ENCODE assay signal across 8 cellular contexts in the genomic region with DNA sequence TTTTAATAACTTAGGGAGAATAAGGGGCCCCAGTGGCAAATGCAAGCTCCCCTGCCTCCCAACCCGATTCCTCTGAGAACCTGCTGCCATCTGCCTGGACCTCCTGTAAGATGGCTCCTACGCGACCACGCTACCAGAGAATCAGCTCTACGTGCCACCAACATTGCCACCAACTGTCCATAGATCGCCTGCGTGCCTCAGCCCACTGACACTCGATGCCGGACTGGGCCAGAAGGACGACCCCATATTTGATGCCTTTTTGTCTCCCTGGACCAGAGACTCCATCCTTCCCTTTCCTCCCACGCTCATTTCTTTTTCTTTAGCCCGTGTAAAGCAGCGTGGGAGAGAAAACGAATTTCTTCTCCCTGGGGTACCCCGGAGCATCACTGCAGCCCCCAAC. TPM values are rescaled to one million over a fixed set of nuclear protein-coding genes. Genes with fewer than 3 reads are reported as not detected.
DNase-seq lines count a peak whose midpoint lies in the region; ATAC-seq and TF ChIP-seq lines count a peak whose summit lies in the region.

No MANE protein-coding gene starts in this region.

- H3K4me1 Mint-ChIP-seq in activated CD4-positive, alpha-beta T cell treated with anti-CD3 and anti-CD28 coated beads, Interleukin-2, amount 10 ng/mL, durations not matched to agents 24 days and 14 days, result peaks cover 25% of the 10 kb centered on the region
- peaks cover 35% of the 10 kb centered on the region for H3K4me1 Mint-ChIP-seq in HFFc6 (ENCODE audit: low read depth)
- H3K4me1 Mint-ChIP-seq in activated T-cell treated with anti-CD3 and anti-CD28 coated beads, Interleukin-2, amount 50 U/mL, for 72 hours (ENCODE audit: low read depth), result peaks cover 30% of the 10 kb centered on the region

- peak overlapping the region; percentile 61 for H3K27ac Mint-ChIP-seq in activated CD4-positive, alpha-beta T cell treated with anti-CD3 and anti-CD28 coated beads, Interleukin-2, amount 10 ng/mL, durations not matched to agents 24 days and 14 days
- H3K27ac Mint-ChIP-seq in HFFc6, result peak overlapping the region; percentile 97
- peak overlapping the region; percentile 12 for H3K27ac Mint-ChIP-seq in activated T-cell treated with anti-CD3 and anti-CD28 coated beads, Interleukin-2, amount 50 U/mL, for 72 hours

- H3K9me3 Mint-ChIP-seq in activated CD4-positive, alpha-beta T cell treated with anti-CD3 and anti-CD28 coated beads, Interleukin-2, amount 10 ng/mL, durations not matched to agents 24 days and 14 days, result no peaks in the 10 kb centered on the region
- H3K9me3 Mint-ChIP-seq in HFFc6, result no peaks in the 10 kb centered on the region
- H3K9me3 Mint-ChIP-seq in activated T-cell treated with anti-CD3 and anti-CD28 coated beads, Interleukin-2, amount 50 U/mL, for 72 hours, result no peaks in the 10 kb centered on the region

- H3K36me3 Mint-ChIP-seq in activated CD4-positive, alpha-beta T cell treated with anti-CD3 and anti-CD28 coated beads, Interleukin-2, amount 10 ng/mL, durations not matched to agents 24 days and 14 days (ENCODE audit: low read depth), result peaks cover 18% of the 10 kb centered on the region
- H3K36me3 Mint-ChIP-seq in HFFc6 (ENCODE audit: low read depth), result peaks cover 18% of the 10 kb centered on the region
- peaks cover 0 to 2% of the 10 kb centered on the region in 2 donors for H3K36me3 Mint-ChIP-seq in activated T-cell treated with anti-CD3 and anti-CD28 coated beads, Interleukin-2, amount 50 U/mL, for 72 hours (ENCODE audit: insufficient read depth in 2 of 2)

- H3K27me3 Mint-ChIP-seq in activated CD4-positive, alpha-beta T cell treated with anti-CD3 and anti-CD28 coated beads, Interleukin-2, amount 10 ng/mL, durations not matched to agents 24 days and 14 days, result peaks cover 20% of the 10 kb centered on the region
- peaks cover 1% of the 10 kb centered on the region; the same call in 1 of the 2 replicates for H3K27me3 Mint-ChIP-seq in HFFc6 (ENCODE audit: insufficient read depth)
- H3K27me3 Mint-ChIP-seq in activated T-cell treated with anti-CD3 and anti-CD28 coated beads, Interleukin-2, amount 50 U/mL, for 72 hours (ENCODE audit: low read depth), result peaks cover 10% of the 10 kb centered on the region

- no peak for DNase-seq in activated CD4-positive, alpha-beta T cell treated with anti-CD3 and anti-CD28 coated beads, Interleukin-2, amount 10 ng/mL, durations not matched to agents 24 days and 14 days
- DNase-seq in activated CD4-positive, alpha-beta T cell treated with anti-CD3 and anti-CD28 coated beads, Interleukin-2, amount 50 U/mL, for 1 hour, result no peak
- no peak for DNase-seq in HFFc6
- DNase-seq in NCI-H1092 treated with DMSO at 0.1 percent for 48 hours (lab: John Stamatoyannopoulos, UW), result peak; percentile 70
- DNase-seq in activated T-cell treated with anti-CD3 and anti-CD28 coated beads, Interleukin-2, amount 50 U/mL, for 72 hours, result peak; percentile 3 to 11
- peak; percentile 22 for DNase-seq in germinal center (ENCODE audit: low spot score)
- DNase-seq in posterior cingulate gyrus, result peak; percentile 32 to 89 (median 54)
- no peak for DNase-seq in 8988T

- H3K4me3 Mint-ChIP-seq in activated CD4-positive, alpha-beta T cell treated with anti-CD3 and anti-CD28 coated beads, Interleukin-2, amount 10 ng/mL, durations not matched to agents 24 days and 14 days, result peak overlapping the region; percentile 73
- H3K4me3 Mint-ChIP-seq in HFFc6, result peak overlapping the region; percentile 95
- H3K4me3 Mint-ChIP-seq in activated T-cell treated with anti-CD3 and anti-CD28 coated beads, Interleukin-2, amount 50 U/mL, for 72 hours, result peak overlapping the region; percentile 70 to 81

- intact Hi-C loops in activated CD4-positive, alpha-beta T cell treated with anti-CD3 and anti-CD28 coated beads, Interleukin-2, amount 10 ng/mL, durations not matched to agents 24 days and 14 days (cut with micrococcal nuclease), result loop anchor here (2.0 to 5.0 kb wide), 2 partner anchors 15 to 47 kb away; no protein-coding TSS in a partner anchor
- intact Hi-C loops in posterior cingulate gyrus (cut with DNase I), result loop anchor here (2.0 kb wide), 1 partner anchor 69 kb away; a partner anchor contains a TSS

- no peak for TF ChIP-seq CTCF in HFFc6 (IDR thresholded peaks at IDR 0.05)

- ATAC-seq in activated T-cell treated with anti-CD3 and anti-CD28 coated beads, Interleukin-2, amount 50 U/mL, for 72 hours (replicated peaks in 1 of 2), result no peak

RNA-seq across cellular contexts. Expression of a gene that starts 0.6 kb away (rescaled TPM):
- total RNA-seq in activated CD4-positive, alpha-beta T cell treated with anti-CD3 and anti-CD28 coated beads, Interleukin-2, amount 10 ng/mL, durations not matched to agents 24 days and 14 days, result 13.6 and 14.5 TPM in 2 replicates
- 10 to 100 TPM; 17.6 to 24.7 (median 19.3) TPM for total RNA-seq in HFFc6 (2021; fragmentation: NEBNext Ultra II Directional; extraction: Animal tissue kit (Norgen Biotek cat#: 25700))
- 10 to 100 TPM in 1 of 2 donors, 1 to 10 TPM in 1; 9.8 to 10.7 TPM for total RNA-seq in activated T-cell treated with anti-CD3 and anti-CD28 coated beads, Interleukin-2, amount 50 U/mL, for 72 hours

RNA-seq across cellular contexts. Expression of a gene that starts 0.6 kb away (rescaled TPM):
- total RNA-seq in activated CD4-positive, alpha-beta T cell treated with anti-CD3 and anti-CD28 coated beads, Interleukin-2, amount 10 ng/mL, durations not matched to agents 24 days and 14 days, result not detected in 2 replicates
- total RNA-seq in HFFc6 (2021; fragmentation: NEBNext Ultra II Directional; extraction: Animal tissue kit (Norgen Biotek cat#: 25700)), result not detected
- not detected for total RNA-seq in activated T-cell treated with anti-CD3 and anti-CD28 coated beads, Interleukin-2, amount 50 U/mL, for 72 hours

Comparison
In these comparisons a context has a peak if more than half of its experiments do, and no peak if none do; other contexts are left out.
1. DNase-seq: peak in NCI-H1092 treated with DMSO at 0.1 percent for 48 hours (single experiment), activated T-cell treated with anti-CD3 and anti-CD28 coated beads, Interleukin-2, amount 50 U/mL, for 72 hours (2 of 2), germinal center (single experiment) and posterior cingulate gyrus (10 of 10); none in activated CD4-positive, alpha-beta T cell treated with anti-CD3 and anti-CD28 coated beads, Interleukin-2, amount 10 ng/mL, durations not matched to agents 24 days and 14 days (single experiment), activated CD4-positive, alpha-beta T cell treated with anti-CD3 and anti-CD28 coated beads, Interleukin-2, amount 50 U/mL, for 1 hour (single experiment), HFFc6 (single experiment) and 8988T (single experiment).
2. H3K27ac Mint-ChIP-seq: peak in every context shown above with its lines; median percentile 97 in HFFc6; 61 in activated CD4-positive, alpha-beta T cell treated with anti-CD3 and anti-CD28 coated beads, Interleukin-2, amount 10 ng/mL, durations not matched to agents 24 days and 14 days; 12 in activated T-cell treated with anti-CD3 and anti-CD28 coated beads, Interleukin-2, amount 50 U/mL, for 72 hours.
3. Peak in every context shown above with its lines, with median percentiles within 50 percentile points of each other: H3K4me3 Mint-ChIP-seq.